20 cellular contexts compared by ENCODE assay signal in genomic region chr3:67624687-67625086, GRCh38.
"Had no signal": no experiment of that assay in that cellular context is flagged by ENCODE, and none has a peak within 500 bp of the region (broad histone marks: within the 10 kb centered on the region; RNA-seq: fewer than 3 reads in every experiment).

No MANE protein-coding gene starts in this region.

- ATAC-seq: left colon, left ventricle myocardium superior, pancreas had no signal

- H3K4me3 ChIP-seq: dorsolateral prefrontal cortex, hepatocyte, lung, neural progenitor cell, pancreas had no signal

- DNase-seq: cortex of kidney; dorsolateral prefrontal cortex; effector CD8-positive, alpha-beta T cell; foreskin melanocyte; head of caudate nucleus; left colon; left ventricle myocardium superior; mesendoderm; naive B cell; nucleus accumbens; pancreas; right cardiac atrium; small intestine; stimulated activated CD4-positive, alpha-beta T cell treated with anti-CD3 and anti-CD28 coated beads, Interleukin-12 subunit alpha, Interleukin-12 subunit beta, amount 100 ng/mL, for 4 hours; stimulated activated CD4-positive, alpha-beta T cell treated with anti-CD3 and anti-CD28 coated beads, Interleukin-2, amount 100 ng/mL, for 48 hours; trophoblast cell had no signal

- H3K9me3 ChIP-seq: pancreas had no signal

- H3K36me3 ChIP-seq: neural progenitor cell, pancreas had no signal

- H3K4me3 Mint-ChIP-seq: naive B cell, neural progenitor cell had no signal

- H3K27me3 ChIP-seq: dorsolateral prefrontal cortex, hepatocyte, neural progenitor cell, pancreas had no signal

- H3K27ac ChIP-seq: dorsolateral prefrontal cortex, hepatocyte, neural progenitor cell, pancreas had no signal

- H2AFZ ChIP-seq: hepatocyte, neural progenitor cell had no signal

- H3K4me2 ChIP-seq: hepatocyte, neural progenitor cell had no signal

- H3K4me1 Mint-ChIP-seq: neural progenitor cell had no signal

- H3K27me3 Mint-ChIP-seq: naive B cell, progenitor cell of endocrine pancreas had no signal

- H3K27ac Mint-ChIP-seq: neural progenitor cell, progenitor cell of endocrine pancreas had no signal
